ENCODE assay signal across 25 cellular contexts in the genomic region with DNA sequence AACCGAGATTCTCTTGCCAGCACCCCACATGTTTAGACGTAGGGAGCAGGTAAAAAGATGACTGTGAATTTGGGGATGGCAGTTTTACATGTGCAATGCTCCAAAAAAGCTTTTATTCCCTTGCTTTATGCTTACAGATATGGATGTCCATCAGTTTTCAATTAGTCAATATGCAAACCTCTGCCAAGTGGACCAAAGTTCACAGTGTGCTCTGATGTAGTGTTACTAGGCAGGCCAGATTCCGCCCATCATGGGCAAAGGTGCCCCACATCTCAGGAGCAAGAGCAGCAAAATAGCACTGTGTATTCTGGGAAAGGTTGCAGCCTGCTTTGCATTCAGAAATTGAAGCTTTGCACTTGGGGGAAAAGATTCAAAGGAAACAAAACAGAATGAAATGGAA.
DNase-seq lines count a peak whose midpoint lies in the region; ATAC-seq, FAIRE-seq and TF ChIP-seq lines count a peak whose summit lies in the region.
"Had no signal": no experiment of that assay in that cellular context is flagged by ENCODE, and none has a peak within 500 bp of the region (broad histone marks: within the 10 kb centered on the region; RNA-seq: fewer than 3 reads in every experiment).

No MANE protein-coding gene starts in this region.

- TF ChIP-seq EP300 in gastroesophageal sphincter (IDR thresholded peaks at IDR 0.05): no peak

- H3K4me1 ChIP-seq in small intestine (ENCODE audit: control insufficient read depth in 2 of 2, insufficient read depth in 1 of 2, low read depth in 1 of 2, low read length in 1 of 2) (no peaks in the 10 kb centered on the region), gastroesophageal sphincter (peaks cover 0 to 8% (median 3%) of the 10 kb centered on the region in 3 donors), left lung (no peaks in the 10 kb centered on the region)
- H3K4me1 ChIP-seq: BLaER1, HAP-1, SJSA1 had no signal

- no peak for FAIRE-seq in small intestine (lab: Jason Lieb, UNC)
- FAIRE-seq: GM12878 had no signal

- peak; percentile 86 for ATAC-seq in SK-N-SH treated with all-trans-retinoic acid at 6 μM for 48 hours
- no peak for ATAC-seq in gastroesophageal sphincter
- ATAC-seq in HG02981 (IDR thresholded peaks at IDR 0.05; ENCODE audit: unreplicated experiment): no peak
- no peak for ATAC-seq in left lung
- ATAC-seq: GM12878, PC-3 had no signal

- no peaks in the 10 kb centered on the region for H3K36me3 ChIP-seq in small intestine (ENCODE audit: control insufficient read depth in 2 of 2, insufficient read depth in 2 of 2, low read length in 2 of 2)
- no peaks in the 10 kb centered on the region for H3K36me3 ChIP-seq in gastroesophageal sphincter
- H3K36me3 ChIP-seq in left lung: no peaks in the 10 kb centered on the region
- H3K36me3 ChIP-seq: BLaER1, HAP-1, MG63, SJSA1 had no signal

- intact Hi-C loops in left lung (cut with DNase I): no loop called here

- no peak for TF ChIP-seq CTCF in gastroesophageal sphincter (IDR thresholded peaks at IDR 0.05)
- TF ChIP-seq CTCF in left lung (IDR thresholded peaks at IDR 0.05): no peak

- H3K27ac ChIP-seq in small intestine (ENCODE audit: low read depth in 1 of 2, low read length in 1 of 2): no peak overlapping the region
- H3K27ac ChIP-seq in gastroesophageal sphincter: no peak overlapping the region
- H3K27ac ChIP-seq in left lung: no peak overlapping the region
- H3K27ac ChIP-seq: 22Rv1, BLaER1, SJSA1 had no signal

- no peak for TF ChIP-seq POLR2A in gastroesophageal sphincter (IDR thresholded peaks at IDR 0.05)

- WGBS in small intestine, 3 donors: 57 to 59% (median 58%) methylated on average over 3 of the region's 3 CpGs
- 46 to 79% methylated on average over 2 to 3 of the region's 3 CpGs for WGBS in gastroesophageal sphincter (ENCODE audit: low coverage in 1 of 2), 2 donors

- DNase-seq in NCI-H82 (lab: John Stamatoyannopoulos, UW) (peak; percentile 19), NCI-H82 treated with DMSO at 0.1 percent for 48 hours (lab: John Stamatoyannopoulos, UW; ENCODE audit: unreplicated experiment) (no peak), globus pallidus (ENCODE audit: low spot score) (peak; percentile 21), small intestine (peak; percentile 1), left lung (no peak)
- DNase-seq: Calu3; CD4-positive, alpha-beta memory T cell; EL; Kasumi-1; MG63; NCI-H1048; NCI-H146; NCI-H2029 treated with DMSO at 0.1 percent for 48 hours; NCI-H2171 treated with DMSO at 0.1 percent for 48 hours; NCI-H446; NCI-H526 treated with DMSO at 0.1 percent for 48 hours; PC-3 had no signal

- H3K27me3 ChIP-seq in small intestine (ENCODE audit: control insufficient read depth in 2 of 2, insufficient read depth in 2 of 2, low read length in 2 of 2): no peaks in the 10 kb centered on the region
- no peaks in the 10 kb centered on the region for H3K27me3 ChIP-seq in gastroesophageal sphincter
- H3K27me3 ChIP-seq in left lung: no peaks in the 10 kb centered on the region
- H3K27me3 ChIP-seq: BLaER1, MG63, SJSA1 had no signal

- H3K9me3 ChIP-seq in small intestine (ENCODE audit: control insufficient read depth, low read depth) (no peaks in the 10 kb centered on the region), gastroesophageal sphincter (peaks cover 0 to 5% (median 0%) of the 10 kb centered on the region in 3 donors), left lung (peaks cover 0 to 4% of the 10 kb centered on the region in 2 donors)
- H3K9me3 ChIP-seq: HAP-1, MG63, SJSA1 had no signal

- no peak overlapping the region for H3K4me3 ChIP-seq in small intestine (ENCODE audit: low read depth in 1 of 2, low read length in 2 of 2)
- no peak overlapping the region for H3K4me3 ChIP-seq in gastroesophageal sphincter
- H3K4me3 ChIP-seq in left lung: no peak overlapping the region
- H3K4me3 ChIP-seq: BLaER1, GM12878, HAP-1, MG63, SJSA1 had no signal

TF ChIP-seq in SK-N-SH treated with all-trans-retinoic acid at 6 μM for 48 hours, 23 proteins besides CTCF, POLR2A, EP300 and RAD21:
- no peak for TF ChIP-seq RARB (CRISPR knock-in tag; IDR thresholded peaks at IDR 0.05)
- TF ChIP-seq PPARA (CRISPR knock-in tag; IDR thresholded peaks at IDR 0.05; ENCODE audit: borderline replicate concordance): 0 out of 2 replicates have a peak, but pooled peaks have one; percentile 68
TF ChIP-seq in SK-N-SH treated with all-trans-retinoic acid at 6 μM for 48 hours: peak in this region for 1.

Comparison
In these comparisons a context has a peak if more than half of its experiments do, and no peak if none do; other contexts are left out.
1. DNase-seq: peak in NCI-H82 (single experiment), globus pallidus (single experiment) and small intestine (single experiment); none in NCI-H82 treated with DMSO at 0.1 percent for 48 hours (single experiment) and left lung (0 of 2).